In genomic region chrX:120549483-120550452, GRCh38 we compare ENCODE assay signal across 1 cellular context.
TF ChIP-seq lines count a peak whose summit lies in the region.

No MANE protein-coding gene starts in this region.

TF ChIP-seq in K562, 482 proteins besides CTCF, POLR2A, EP300 and RAD21 (continues in another document):
- TF ChIP-seq, protein P1, sequence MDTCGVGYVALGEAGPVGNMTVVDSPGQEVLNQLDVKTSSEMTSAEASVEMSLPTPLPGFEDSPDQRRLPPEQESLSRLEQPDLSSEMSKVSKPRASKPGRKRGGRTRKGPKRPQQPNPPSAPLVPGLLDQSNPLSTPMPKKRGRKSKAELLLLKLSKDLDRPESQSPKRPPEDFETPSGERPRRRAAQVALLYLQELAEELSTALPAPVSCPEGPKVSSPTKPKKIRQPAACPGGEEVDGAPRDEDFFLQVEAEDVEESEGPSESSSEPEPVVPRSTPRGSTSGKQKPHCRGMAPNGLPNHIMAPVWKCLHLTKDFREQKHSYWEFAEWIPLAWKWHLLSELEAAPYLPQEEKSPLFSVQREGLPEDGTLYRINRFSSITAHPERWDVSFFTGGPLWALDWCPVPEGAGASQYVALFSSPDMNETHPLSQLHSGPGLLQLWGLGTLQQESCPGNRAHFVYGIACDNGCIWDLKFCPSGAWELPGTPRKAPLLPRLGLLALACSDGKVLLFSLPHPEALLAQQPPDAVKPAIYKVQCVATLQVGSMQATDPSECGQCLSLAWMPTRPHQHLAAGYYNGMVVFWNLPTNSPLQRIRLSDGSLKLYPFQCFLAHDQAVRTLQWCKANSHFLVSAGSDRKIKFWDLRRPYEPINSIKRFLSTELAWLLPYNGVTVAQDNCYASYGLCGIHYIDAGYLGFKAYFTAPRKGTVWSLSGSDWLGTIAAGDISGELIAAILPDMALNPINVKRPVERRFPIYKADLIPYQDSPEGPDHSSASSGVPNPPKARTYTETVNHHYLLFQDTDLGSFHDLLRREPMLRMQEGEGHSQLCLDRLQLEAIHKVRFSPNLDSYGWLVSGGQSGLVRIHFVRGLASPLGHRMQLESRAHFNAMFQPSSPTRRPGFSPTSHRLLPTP (IDR thresholded peaks at IDR 0.05; ENCODE audit: borderline replicate concordance, extremely low read depth, insufficient read length) = no peak
- TF ChIP-seq MAFG (tag; conservative IDR thresholded peaks at IDR 0.05) (no peak), POLR3A (IDR thresholded peaks at IDR 0.05; ENCODE audit: borderline replicate concordance, extremely low read depth, insufficient read depth, insufficient read length) (no peak), ZNF584 (CRISPR knock-in tag; IDR thresholded peaks at IDR 0.05; ENCODE audit: low read depth) (0 out of 2 replicates have a peak, but pooled peaks have one; percentile 12), CAMTA2 (CRISPR knock-in tag; conservative IDR thresholded peaks at IDR 0.05) (no peak), DNMT1 (IDR thresholded peaks at IDR 0.05) (no peak), TSHZ1 (CRISPR knock-in tag; IDR thresholded peaks at IDR 0.05) (no peak), ZNF75A (CRISPR knock-in tag; IDR thresholded peaks at IDR 0.05) (no peak), ZNF583 (CRISPR knock-in tag; IDR thresholded peaks at IDR 0.05) (no peak), SOX6 (IDR thresholded peaks at IDR 0.05) (peak; percentile 56; the same call in 1 of the 2 replicates), CREB3L1 (IDR thresholded peaks at IDR 0.05; ENCODE audit: borderline replicate concordance, low read depth) (no peak), SNIP1 (IDR thresholded peaks at IDR 0.05; ENCODE audit: low read depth) (no peak), HDGF (IDR thresholded peaks at IDR 0.05) (no peak), KHSRP (IDR thresholded peaks at IDR 0.05) (no peak), SAFB2 (IDR thresholded peaks at IDR 0.05; ENCODE audit: borderline replicate concordance, low read depth, low read length, severe bottlenecking) (no peak), MECOM (CRISPR knock-in tag; IDR thresholded peaks at IDR 0.05) (peak; percentile 89), CTBP1 (IDR thresholded peaks at IDR 0.05; ENCODE audit: borderline replicate concordance) (no peak; the same call in 1 of the 2 replicates), NEUROD1 (IDR thresholded peaks at IDR 0.05; ENCODE audit: borderline replicate concordance, low read depth, low read length, partially characterized antibody) (peak; percentile 61), ZNF12 (CRISPR knock-in tag; IDR thresholded peaks at IDR 0.05) (no peak), HNRNPL (IDR thresholded peaks at IDR 0.05; ENCODE audit: low read depth, low read length) (no peak), HDAC1 (IDR thresholded peaks at IDR 0.05) (0 out of 4 replicates have a peak, but pooled peaks of 1 of the 2 experiments have one; percentile 11), U2AF1 (optimal IDR thresholded peaks at IDR 0.05; ENCODE audit: low read depth, low read length) (no peak), ZNF766 (CRISPR knock-in tag; conservative IDR thresholded peaks at IDR 0.05) (peak; percentile 78), KAT7 (CRISPR knock-in tag; IDR thresholded peaks at IDR 0.05; ENCODE audit: borderline replicate concordance) (no peak), MAX (CRISPR knock-in tag; IDR thresholded peaks at IDR 0.05) (no peak), RBBP5 (IDR thresholded peaks at IDR 0.05; ENCODE audit: borderline replicate concordance, insufficient read depth, low read length, poor library complexity, severe bottlenecking) (no peak)
- TF ChIP-seq, protein P2, sequence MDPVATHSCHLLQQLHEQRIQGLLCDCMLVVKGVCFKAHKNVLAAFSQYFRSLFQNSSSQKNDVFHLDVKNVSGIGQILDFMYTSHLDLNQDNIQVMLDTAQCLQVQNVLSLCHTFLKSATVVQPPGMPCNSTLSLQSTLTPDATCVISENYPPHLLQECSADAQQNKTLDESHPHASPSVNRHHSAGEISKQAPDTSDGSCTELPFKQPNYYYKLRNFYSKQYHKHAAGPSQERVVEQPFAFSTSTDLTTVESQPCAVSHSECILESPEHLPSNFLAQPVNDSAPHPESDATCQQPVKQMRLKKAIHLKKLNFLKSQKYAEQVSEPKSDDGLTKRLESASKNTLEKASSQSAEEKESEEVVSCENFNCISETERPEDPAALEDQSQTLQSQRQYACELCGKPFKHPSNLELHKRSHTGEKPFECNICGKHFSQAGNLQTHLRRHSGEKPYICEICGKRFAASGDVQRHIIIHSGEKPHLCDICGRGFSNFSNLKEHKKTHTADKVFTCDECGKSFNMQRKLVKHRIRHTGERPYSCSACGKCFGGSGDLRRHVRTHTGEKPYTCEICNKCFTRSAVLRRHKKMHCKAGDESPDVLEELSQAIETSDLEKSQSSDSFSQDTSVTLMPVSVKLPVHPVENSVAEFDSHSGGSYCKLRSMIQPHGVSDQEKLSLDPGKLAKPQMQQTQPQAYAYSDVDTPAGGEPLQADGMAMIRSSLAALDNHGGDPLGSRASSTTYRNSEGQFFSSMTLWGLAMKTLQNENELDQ (CRISPR knock-in tag; IDR thresholded peaks at IDR 0.05; ENCODE audit: borderline replicate concordance) = no peak
- TF ChIP-seq, protein P3, sequence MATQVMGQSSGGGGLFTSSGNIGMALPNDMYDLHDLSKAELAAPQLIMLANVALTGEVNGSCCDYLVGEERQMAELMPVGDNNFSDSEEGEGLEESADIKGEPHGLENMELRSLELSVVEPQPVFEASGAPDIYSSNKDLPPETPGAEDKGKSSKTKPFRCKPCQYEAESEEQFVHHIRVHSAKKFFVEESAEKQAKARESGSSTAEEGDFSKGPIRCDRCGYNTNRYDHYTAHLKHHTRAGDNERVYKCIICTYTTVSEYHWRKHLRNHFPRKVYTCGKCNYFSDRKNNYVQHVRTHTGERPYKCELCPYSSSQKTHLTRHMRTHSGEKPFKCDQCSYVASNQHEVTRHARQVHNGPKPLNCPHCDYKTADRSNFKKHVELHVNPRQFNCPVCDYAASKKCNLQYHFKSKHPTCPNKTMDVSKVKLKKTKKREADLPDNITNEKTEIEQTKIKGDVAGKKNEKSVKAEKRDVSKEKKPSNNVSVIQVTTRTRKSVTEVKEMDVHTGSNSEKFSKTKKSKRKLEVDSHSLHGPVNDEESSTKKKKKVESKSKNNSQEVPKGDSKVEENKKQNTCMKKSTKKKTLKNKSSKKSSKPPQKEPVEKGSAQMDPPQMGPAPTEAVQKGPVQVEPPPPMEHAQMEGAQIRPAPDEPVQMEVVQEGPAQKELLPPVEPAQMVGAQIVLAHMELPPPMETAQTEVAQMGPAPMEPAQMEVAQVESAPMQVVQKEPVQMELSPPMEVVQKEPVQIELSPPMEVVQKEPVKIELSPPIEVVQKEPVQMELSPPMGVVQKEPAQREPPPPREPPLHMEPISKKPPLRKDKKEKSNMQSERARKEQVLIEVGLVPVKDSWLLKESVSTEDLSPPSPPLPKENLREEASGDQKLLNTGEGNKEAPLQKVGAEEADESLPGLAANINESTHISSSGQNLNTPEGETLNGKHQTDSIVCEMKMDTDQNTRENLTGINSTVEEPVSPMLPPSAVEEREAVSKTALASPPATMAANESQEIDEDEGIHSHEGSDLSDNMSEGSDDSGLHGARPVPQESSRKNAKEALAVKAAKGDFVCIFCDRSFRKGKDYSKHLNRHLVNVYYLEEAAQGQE (CRISPR knock-in tag; IDR thresholded peaks at IDR 0.05; ENCODE audit: low read depth) = no peak
- TF ChIP-seq, protein P4, sequence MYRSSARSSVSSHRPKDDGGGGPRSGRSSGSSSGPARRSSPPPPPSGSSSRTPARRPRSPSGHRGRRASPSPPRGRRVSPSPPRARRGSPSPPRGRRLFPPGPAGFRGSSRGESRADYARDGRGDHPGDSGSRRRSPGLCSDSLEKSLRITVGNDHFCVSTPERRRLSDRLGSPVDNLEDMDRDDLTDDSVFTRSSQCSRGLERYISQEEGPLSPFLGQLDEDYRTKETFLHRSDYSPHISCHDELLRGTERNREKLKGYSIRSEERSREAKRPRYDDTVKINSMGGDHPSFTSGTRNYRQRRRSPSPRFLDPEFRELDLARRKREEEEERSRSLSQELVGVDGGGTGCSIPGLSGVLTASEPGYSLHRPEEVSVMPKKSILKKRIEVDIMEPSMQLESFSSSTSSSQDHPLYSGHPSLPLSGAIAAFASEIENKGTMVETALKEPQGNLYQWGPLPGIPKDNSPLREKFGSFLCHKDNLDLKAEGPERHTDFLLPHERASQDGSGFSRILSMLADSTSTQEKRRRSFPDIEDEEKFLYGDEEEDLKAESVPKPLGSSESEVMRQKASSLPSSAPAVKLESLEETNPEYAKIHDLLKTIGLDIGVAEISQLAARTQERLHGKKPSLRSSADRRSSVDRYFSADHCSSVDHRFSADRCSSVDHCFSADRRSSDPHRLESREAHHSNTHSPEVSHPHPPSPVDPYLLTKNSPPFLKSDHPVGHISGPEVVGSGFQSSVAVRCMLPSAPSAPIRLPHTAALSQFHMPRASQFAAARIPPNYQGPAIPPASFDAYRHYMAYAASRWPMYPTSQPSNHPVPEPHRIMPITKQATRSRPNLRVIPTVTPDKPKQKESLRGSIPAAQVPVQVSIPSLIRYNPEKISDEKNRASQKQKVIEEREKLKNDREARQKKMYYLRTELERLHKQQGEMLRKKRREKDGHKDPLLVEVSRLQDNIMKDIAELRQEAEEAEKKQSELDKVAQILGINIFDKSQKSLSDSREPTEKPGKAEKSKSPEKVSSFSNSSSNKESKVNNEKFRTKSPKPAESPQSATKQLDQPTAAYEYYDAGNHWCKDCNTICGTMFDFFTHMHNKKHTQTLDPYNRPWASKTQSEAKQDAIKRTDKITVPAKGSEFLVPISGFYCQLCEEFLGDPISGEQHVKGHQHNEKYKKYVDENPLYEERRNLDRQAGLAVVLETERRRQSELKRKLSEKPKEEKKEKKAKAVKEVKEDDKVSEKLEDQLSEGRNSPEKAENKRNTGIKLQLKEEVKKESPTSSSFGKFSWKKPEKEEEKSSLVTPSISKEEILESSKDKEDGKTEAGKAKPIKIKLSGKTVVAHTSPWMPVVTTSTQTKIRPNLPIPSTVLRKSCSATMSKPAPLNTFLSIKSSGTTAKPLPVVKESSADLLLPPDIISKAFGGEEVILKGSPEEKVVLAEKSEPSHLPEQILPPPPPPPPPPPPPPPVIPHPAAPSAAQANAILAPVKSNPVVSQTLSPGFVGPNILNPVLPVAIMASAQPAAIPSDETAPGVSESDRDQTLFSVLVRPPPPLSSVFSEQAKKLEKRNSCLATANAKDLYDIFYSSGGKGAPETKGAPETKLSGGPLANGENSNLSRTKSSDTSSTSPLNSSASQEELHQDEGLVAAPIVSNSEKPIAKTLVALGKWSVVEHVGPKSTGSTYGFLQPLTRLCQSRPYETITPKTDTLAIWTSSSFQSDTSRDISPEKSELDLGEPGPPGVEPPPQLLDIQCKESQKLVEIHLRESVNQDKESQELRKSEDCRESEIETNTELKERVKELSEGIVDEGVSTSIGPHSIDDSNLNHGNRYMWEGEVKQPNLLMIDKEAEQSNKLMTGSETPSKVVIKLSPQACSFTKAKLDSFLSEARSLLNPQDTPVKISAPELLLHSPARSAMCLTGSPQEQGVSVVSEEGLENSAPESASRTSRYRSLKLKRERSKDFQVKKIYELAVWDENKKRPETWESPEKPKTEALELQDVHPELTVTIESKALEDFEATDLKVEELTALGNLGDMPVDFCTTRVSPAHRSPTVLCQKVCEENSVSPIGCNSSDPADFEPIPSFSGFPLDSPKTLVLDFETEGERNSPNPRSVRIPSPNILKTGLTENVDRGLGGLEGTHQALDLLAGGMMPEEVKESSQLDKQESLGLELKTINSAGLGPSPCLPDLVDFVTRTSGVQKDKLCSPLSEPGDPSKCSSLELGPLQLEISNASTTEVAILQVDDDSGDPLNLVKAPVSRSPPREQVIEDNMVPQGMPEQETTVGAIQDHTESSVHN (IDR thresholded peaks at IDR 0.05; ENCODE audit: borderline replicate concordance in 1 of 2, low read depth in 1 of 2) = no peak
- TF ChIP-seq, protein P5, sequence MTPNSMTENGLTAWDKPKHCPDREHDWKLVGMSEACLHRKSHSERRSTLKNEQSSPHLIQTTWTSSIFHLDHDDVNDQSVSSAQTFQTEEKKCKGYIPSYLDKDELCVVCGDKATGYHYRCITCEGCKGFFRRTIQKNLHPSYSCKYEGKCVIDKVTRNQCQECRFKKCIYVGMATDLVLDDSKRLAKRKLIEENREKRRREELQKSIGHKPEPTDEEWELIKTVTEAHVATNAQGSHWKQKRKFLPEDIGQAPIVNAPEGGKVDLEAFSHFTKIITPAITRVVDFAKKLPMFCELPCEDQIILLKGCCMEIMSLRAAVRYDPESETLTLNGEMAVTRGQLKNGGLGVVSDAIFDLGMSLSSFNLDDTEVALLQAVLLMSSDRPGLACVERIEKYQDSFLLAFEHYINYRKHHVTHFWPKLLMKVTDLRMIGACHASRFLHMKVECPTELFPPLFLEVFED (CRISPR knock-in tag; conservative IDR thresholded peaks at IDR 0.05) = 0 out of 2 replicates have a peak, but pooled peaks have one; percentile 54
